1 cellular context compared by ENCODE assay signal in the genomic region with DNA sequence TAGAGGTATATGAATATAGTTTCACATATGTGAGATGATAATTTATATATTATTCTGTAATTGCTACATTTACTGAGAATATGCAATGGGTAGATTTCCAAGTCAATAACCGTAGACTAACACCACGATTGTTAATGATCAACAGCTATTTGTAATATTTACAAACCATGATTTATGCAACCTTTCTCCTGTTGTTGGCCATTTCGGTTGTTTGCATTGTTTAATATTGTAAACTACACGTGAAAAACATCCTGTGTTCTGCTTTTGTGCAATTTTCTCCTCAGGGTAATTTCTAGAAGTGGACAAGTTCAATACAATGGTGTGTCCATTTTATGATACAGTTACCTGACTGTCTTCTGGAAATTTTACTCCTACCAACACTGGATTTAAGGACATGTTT.
A peak's percentile ranks its signal among the peaks of the same experiment; 100 is the strongest.
TF ChIP-seq lines count a peak whose summit lies in the region.

No MANE protein-coding gene starts in this region.

TF ChIP-seq in K562, 482 proteins besides CTCF, POLR2A, EP300 and RAD21 (continued from another document):
- TF ChIP-seq FOXK2 (conservative IDR thresholded peaks at IDR 0.05 in 1 of 2, IDR thresholded peaks at IDR 0.05 in 1 of 2; ENCODE audit: low read depth in 2 of 2) (no peak), IFI16 (CRISPR knock-in tag; IDR thresholded peaks at IDR 0.05) (no peak), DMBX1 (CRISPR knock-in tag; IDR thresholded peaks at IDR 0.05; ENCODE audit: borderline replicate concordance) (0 out of 2 replicates have a peak, but pooled peaks have one; percentile 24)
- TF ChIP-seq, protein P1, sequence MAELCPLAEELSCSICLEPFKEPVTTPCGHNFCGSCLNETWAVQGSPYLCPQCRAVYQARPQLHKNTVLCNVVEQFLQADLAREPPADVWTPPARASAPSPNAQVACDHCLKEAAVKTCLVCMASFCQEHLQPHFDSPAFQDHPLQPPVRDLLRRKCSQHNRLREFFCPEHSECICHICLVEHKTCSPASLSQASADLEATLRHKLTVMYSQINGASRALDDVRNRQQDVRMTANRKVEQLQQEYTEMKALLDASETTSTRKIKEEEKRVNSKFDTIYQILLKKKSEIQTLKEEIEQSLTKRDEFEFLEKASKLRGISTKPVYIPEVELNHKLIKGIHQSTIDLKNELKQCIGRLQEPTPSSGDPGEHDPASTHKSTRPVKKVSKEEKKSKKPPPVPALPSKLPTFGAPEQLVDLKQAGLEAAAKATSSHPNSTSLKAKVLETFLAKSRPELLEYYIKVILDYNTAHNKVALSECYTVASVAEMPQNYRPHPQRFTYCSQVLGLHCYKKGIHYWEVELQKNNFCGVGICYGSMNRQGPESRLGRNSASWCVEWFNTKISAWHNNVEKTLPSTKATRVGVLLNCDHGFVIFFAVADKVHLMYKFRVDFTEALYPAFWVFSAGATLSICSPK (IDR thresholded peaks at IDR 0.05; ENCODE audit: borderline replicate concordance): no peak
